ENCODE assay signal across 8 cellular contexts in the genomic region with DNA sequence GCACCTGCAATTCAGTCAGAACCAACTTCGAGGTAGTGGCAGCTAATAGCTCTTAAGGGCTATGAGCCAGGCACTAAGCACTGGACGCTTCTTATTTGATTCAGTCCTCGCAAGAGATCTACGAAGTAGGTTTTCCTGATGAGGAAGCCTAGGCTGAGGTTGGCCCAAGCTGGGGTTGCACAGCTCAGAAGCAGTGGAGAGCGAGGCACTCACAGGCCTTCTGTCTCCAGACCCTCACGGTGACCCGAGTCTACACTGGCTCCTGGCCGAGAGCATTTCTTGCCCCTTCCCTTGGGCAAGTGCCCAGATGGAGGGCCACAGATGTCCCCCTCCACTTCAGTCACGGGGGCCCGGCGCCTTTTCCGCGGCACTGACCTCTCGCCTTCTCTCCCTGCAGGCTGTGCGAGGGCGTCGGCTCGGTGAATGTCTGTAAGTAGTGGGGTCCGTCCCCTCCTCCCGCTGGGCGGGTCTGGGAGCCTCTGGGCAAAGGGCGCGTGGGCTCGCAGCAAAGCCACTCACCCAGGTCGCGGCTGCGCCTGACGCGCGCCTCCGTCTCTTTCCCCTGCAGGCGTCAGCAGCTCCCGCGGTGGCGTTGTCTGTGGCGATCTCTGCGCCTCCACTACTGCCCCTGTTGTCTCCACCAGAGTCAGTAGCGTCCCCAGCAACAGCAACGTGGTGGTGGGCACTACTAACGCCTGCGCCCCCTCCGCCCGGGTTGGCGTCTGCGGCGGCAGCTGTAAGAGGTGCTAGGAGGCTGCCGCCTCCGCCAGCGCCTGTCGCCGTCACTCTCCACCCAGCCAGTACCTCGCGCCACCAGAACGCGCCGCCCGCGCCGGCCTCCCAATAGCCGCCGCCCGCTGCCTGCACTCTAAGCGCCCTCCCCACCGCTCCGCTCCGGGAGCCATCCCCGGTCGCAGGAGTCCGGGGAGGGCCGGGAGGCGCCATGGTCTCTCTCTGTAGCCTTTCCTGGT. TPM values are rescaled to one million over a fixed set of nuclear protein-coding genes. Genes with fewer than 3 reads are reported as not detected.
DNase-seq lines count a peak whose midpoint lies in the region; ATAC-seq and TF ChIP-seq lines count a peak whose summit lies in the region.

No MANE protein-coding gene starts in this region.

- ATAC-seq in esophagus mucosa (peak; percentile 78), HG03457 (IDR thresholded peaks at IDR 0.05; ENCODE audit: unreplicated experiment) (no peak)

- peak overlapping the region in 2 of 5 donors; percentile 27 to 79 for H3K27ac ChIP-seq in stomach

- DNase-seq in CD14-positive monocyte (ENCODE audit: low spot score): no peak
- peak; percentile 48 for DNase-seq in LHCN-M2 (ENCODE audit: low read depth)
- peak; percentile 49 for DNase-seq in activated CD4-positive, alpha-beta memory T cell treated with anti-CD3 and anti-CD28 coated beads, Interleukin-2, amount 10 ng/mL, durations not matched to agents 7 days and 5 days
- peak; percentile 24 for DNase-seq in middle frontal gyrus (ENCODE audit: extremely low spot score, low spot score)
- peak; percentile 67 for DNase-seq in stomach
- DNase-seq in GM19238 (ENCODE audit: insufficient read length, low spot score): no peak

- peaks cover 71 to 87% (median 75%) of the 10 kb centered on the region in 3 donors for H3K27me3 Mint-ChIP-seq in CD14-positive monocyte (ENCODE audit: low read depth in 3 of 3)
- H3K27me3 Mint-ChIP-seq in activated CD4-positive, alpha-beta memory T cell treated with anti-CD3 and anti-CD28 coated beads, Interleukin-2, amount 10 ng/mL, durations not matched to agents 7 days and 5 days: peaks cover 60% of the 10 kb centered on the region

- no peak for TF ChIP-seq POLR2A in stomach (IDR thresholded peaks at IDR 0.05)

- 7 to 13% (median 7%) methylated on average over 20 to 71 of the region's 71 CpGs for WGBS in stomach, 5 donors

- POLR2A ChIA-PET in activated CD4-positive, alpha-beta memory T cell treated with anti-CD3 and anti-CD28 coated beads, Interleukin-2, amount 10 ng/mL, durations not matched to agents 7 days and 5 days (lab: Charles Lee): no interaction called here

- no peaks in the 10 kb centered on the region for H3K9me3 ChIP-seq in stomach

- no peaks in the 10 kb centered on the region for H3K36me3 ChIP-seq in stomach

- H3K4me1 Mint-ChIP-seq in CD14-positive monocyte: peaks cover 14% of the 10 kb centered on the region
- peaks cover 24% of the 10 kb centered on the region for H3K4me1 Mint-ChIP-seq in activated CD4-positive, alpha-beta memory T cell treated with anti-CD3 and anti-CD28 coated beads, Interleukin-2, amount 10 ng/mL, durations not matched to agents 7 days and 5 days

- H3K27ac Mint-ChIP-seq in CD14-positive monocyte: no peak overlapping the region
- H3K27ac Mint-ChIP-seq in activated CD4-positive, alpha-beta memory T cell treated with anti-CD3 and anti-CD28 coated beads, Interleukin-2, amount 10 ng/mL, durations not matched to agents 7 days and 5 days: no peak overlapping the region

- peaks cover 5 to 14% (median 12%) of the 10 kb centered on the region in 4 donors for H3K4me1 ChIP-seq in stomach

- no peaks in the 10 kb centered on the region for H3K36me3 Mint-ChIP-seq in CD14-positive monocyte
- no peaks in the 10 kb centered on the region for H3K36me3 Mint-ChIP-seq in activated CD4-positive, alpha-beta memory T cell treated with anti-CD3 and anti-CD28 coated beads, Interleukin-2, amount 10 ng/mL, durations not matched to agents 7 days and 5 days (ENCODE audit: low read depth)

- H3K4me3 ChIP-seq in stomach: peak overlapping the region; percentile 39 to 54 (median 44)

- peak; percentile 8 for TF ChIP-seq CTCF in CD14-positive monocyte (IDR thresholded peaks at IDR 0.05)
- peak in 5 of 7 experiments; percentile 16 to 28 (median 21) for TF ChIP-seq CTCF in stomach (IDR thresholded peaks at IDR 0.05)

- H3K4me3 Mint-ChIP-seq in CD14-positive monocyte: peak overlapping the region; percentile 62 to 84
- H3K4me3 Mint-ChIP-seq in activated CD4-positive, alpha-beta memory T cell treated with anti-CD3 and anti-CD28 coated beads, Interleukin-2, amount 10 ng/mL, durations not matched to agents 7 days and 5 days: peak overlapping the region; percentile 52

- intact Hi-C loops in CD14-positive monocyte (cut with micrococcal nuclease): no loop called here
- intact Hi-C loops in stomach (cut with DNase I; ENCODE audit: low total_unique reads): no loop called here

- no peak for TF ChIP-seq EP300 in stomach (IDR thresholded peaks at IDR 0.05)

- CTCF ChIA-PET in activated CD4-positive, alpha-beta memory T cell treated with anti-CD3 and anti-CD28 coated beads, Interleukin-2, amount 10 ng/mL, durations not matched to agents 7 days and 5 days (lab: Charles Lee): interaction anchor here (1.1 to 7.1 kb wide), 6 partner anchors 8 to 57 kb away, joined by 3 to 50 read pairs (median 4); no protein-coding TSS in a partner anchor

- H3K9me3 Mint-ChIP-seq in CD14-positive monocyte: peaks cover 0 to 5% (median 0%) of the 10 kb centered on the region in 7 donors
- H3K9me3 Mint-ChIP-seq in activated CD4-positive, alpha-beta memory T cell treated with anti-CD3 and anti-CD28 coated beads, Interleukin-2, amount 10 ng/mL, durations not matched to agents 7 days and 5 days: no peaks in the 10 kb centered on the region

- peaks cover 0 to 75% (median 20%) of the 10 kb centered on the region in 3 donors for H3K27me3 ChIP-seq in stomach

RNA-seq across cellular contexts. Expression of a gene that starts 13.1 kb away (rescaled TPM):
- polyA plus RNA-seq in CD14-positive monocyte: not detected
- total RNA-seq in LHCN-M2 (2014; rRNA removed): not detected in 2 replicates
- 0.02 TPM for polyA plus RNA-seq in LHCN-M2 (2012)
- not detected for total RNA-seq in activated CD4-positive, alpha-beta memory T cell treated with anti-CD3 and anti-CD28 coated beads, Interleukin-2, amount 10 ng/mL, durations not matched to agents 7 days and 5 days
- not detected for total RNA-seq in esophagus mucosa
- not detected for total RNA-seq in stomach
- polyA plus RNA-seq in stomach: not detected

RNA-seq across cellular contexts. Expression of a gene that starts 16.8 kb away (rescaled TPM):
- not detected for polyA plus RNA-seq in CD14-positive monocyte
- total RNA-seq in LHCN-M2 (2014; rRNA removed): 0.11 and 1.2 TPM in 2 replicates
- 1.6 TPM for polyA plus RNA-seq in LHCN-M2 (2012)
- total RNA-seq in activated CD4-positive, alpha-beta memory T cell treated with anti-CD3 and anti-CD28 coated beads, Interleukin-2, amount 10 ng/mL, durations not matched to agents 7 days and 5 days: not detected
- not detected for total RNA-seq in esophagus mucosa
- not detected for total RNA-seq in stomach
- under 1 TPM in 1 of 3 donors, not detected in 2; 0.15 TPM for polyA plus RNA-seq in stomach

RNA-seq across cellular contexts. Expression of a gene that starts 33.7 kb away (rescaled TPM):
- polyA plus RNA-seq in CD14-positive monocyte: not detected
- total RNA-seq in LHCN-M2 (2014; rRNA removed): 0.06 TPM in 1 of 2 replicates, not detected in the other
- 0.33 TPM for polyA plus RNA-seq in LHCN-M2 (2012)
- under 1 TPM; 0.23 to 0.30 TPM for total RNA-seq in activated CD4-positive, alpha-beta memory T cell treated with anti-CD3 and anti-CD28 coated beads, Interleukin-2, amount 10 ng/mL, durations not matched to agents 7 days and 5 days
- total RNA-seq in esophagus mucosa: not detected
- total RNA-seq in stomach: not detected
- polyA plus RNA-seq in stomach: not detected

RNA-seq across cellular contexts. Expression of a gene that starts 59.2 kb away (rescaled TPM):
- not detected for polyA plus RNA-seq in CD14-positive monocyte
- total RNA-seq in LHCN-M2 (2014; rRNA removed): not detected in 2 replicates
- polyA plus RNA-seq in LHCN-M2 (2012): not detected
- not detected for total RNA-seq in activated CD4-positive, alpha-beta memory T cell treated with anti-CD3 and anti-CD28 coated beads, Interleukin-2, amount 10 ng/mL, durations not matched to agents 7 days and 5 days
- not detected for total RNA-seq in esophagus mucosa
- not detected for total RNA-seq in stomach
- polyA plus RNA-seq in stomach: not detected

Comparison
In these comparisons a context has a peak if more than half of its experiments do, and no peak if none do; other contexts are left out.
1. DNase-seq: peak in LHCN-M2 (single experiment), activated CD4-positive, alpha-beta memory T cell treated with anti-CD3 and anti-CD28 coated beads, Interleukin-2, amount 10 ng/mL, durations not matched to agents 7 days and 5 days (single experiment), middle frontal gyrus (single experiment) and stomach (single experiment); none in CD14-positive monocyte (single experiment) and GM19238 (single experiment).